2 cellular contexts compared by ENCODE assay signal in genomic region chr18:3595282-3596273, GRCh38.
TF ChIP-seq lines count a peak whose summit lies in the region.

No MANE protein-coding gene starts in this region.

TF ChIP-seq in GM23338, 12 proteins besides CTCF, POLR2A, EP300 and RAD21:
- TF ChIP-seq ZNF462 (CRISPR knock-in tag; IDR thresholded peaks at IDR 0.05) (no peak), EZH2 (IDR thresholded peaks at IDR 0.05; ENCODE audit: low read depth, unreplicated experiment) (no peak), ETS1 (IDR thresholded peaks at IDR 0.05) (no peak), ZNF114 (CRISPR knock-in tag; IDR thresholded peaks at IDR 0.05) (no peak), ZNF331 (CRISPR knock-in tag; IDR thresholded peaks at IDR 0.05; ENCODE audit: low read depth) (no peak), POLR2AphosphoS5 (IDR thresholded peaks at IDR 0.05; ENCODE audit: low read depth) (no peak), EZH2phosphoT487 (IDR thresholded peaks at IDR 0.05; ENCODE audit: unreplicated experiment) (no peak), JUNB (IDR thresholded peaks at IDR 0.05; ENCODE audit: unreplicated experiment) (no peak), NANOG (IDR thresholded peaks at IDR 0.05; ENCODE audit: borderline replicate concordance) (no peak), CREB1 (CRISPR knock-in tag; IDR thresholded peaks at IDR 0.05; ENCODE audit: low read depth) (no peak), STAT1 (IDR thresholded peaks at IDR 0.05; ENCODE audit: unreplicated experiment) (no peak), REST (IDR thresholded peaks at IDR 0.05; ENCODE audit: unreplicated experiment) (no peak)
TF ChIP-seq in GM23338: peak in this region for 0.

TF ChIP-seq in SK-N-SH, 30 proteins besides CTCF, POLR2A, EP300 and RAD21 (continued from another document):
- TF ChIP-seq PBX3 (IDR thresholded peaks at IDR 0.05) (0 out of 2 replicates have a peak, but pooled peaks have one; percentile 18), NRF1 (IDR thresholded peaks at IDR 0.05; ENCODE audit: low read depth, low read length) (no peak), GABPA (IDR thresholded peaks at IDR 0.05; ENCODE audit: low read depth) (no peak), RXRA (IDR thresholded peaks at IDR 0.05; ENCODE audit: borderline replicate concordance, low read depth) (peak; percentile 39; the same call in 1 of the 2 replicates), USF1 (IDR thresholded peaks at IDR 0.05; ENCODE audit: borderline replicate concordance, low read depth) (no peak), REST (IDR thresholded peaks at IDR 0.05; ENCODE audit: low read depth, low read length) (no peak), POLR2AphosphoS5 (IDR thresholded peaks at IDR 0.05; ENCODE audit: low read depth, low read length) (no peak; the same call in 1 of the 2 replicates), YY1 (IDR thresholded peaks at IDR 0.05; ENCODE audit: low read depth) (no peak), TAF1 (IDR thresholded peaks at IDR 0.05; ENCODE audit: borderline replicate concordance, low read depth, low read length) (no peak), RCOR1 (IDR thresholded peaks at IDR 0.05; ENCODE audit: low read length) (no peak), GATA2 (CRISPR knock-in tag; IDR thresholded peaks at IDR 0.05) (no peak), USF2 (IDR thresholded peaks at IDR 0.05; ENCODE audit: borderline replicate concordance, low read depth, low read length) (no peak), MXI1 (IDR thresholded peaks at IDR 0.05; ENCODE audit: low read depth, low read length) (no peak), NFIC (IDR thresholded peaks at IDR 0.05; ENCODE audit: borderline replicate concordance) (0 out of 2 replicates have a peak, but pooled peaks have one; percentile 27), FOSL2 (IDR thresholded peaks at IDR 0.05; ENCODE audit: borderline replicate concordance, low read depth) (peak; percentile 88), CHD2 (IDR thresholded peaks at IDR 0.05; ENCODE audit: low read length, partially characterized antibody) (no peak), FOXM1 (IDR thresholded peaks at IDR 0.05; ENCODE audit: low read depth) (no peak), TEAD4 (IDR thresholded peaks at IDR 0.05; ENCODE audit: borderline replicate concordance, insufficient read depth) (no peak), FOXJ3 (CRISPR knock-in tag; IDR thresholded peaks at IDR 0.05) (no peak), MAX (IDR thresholded peaks at IDR 0.05; ENCODE audit: low read depth) (no peak), TCF12 (IDR thresholded peaks at IDR 0.05) (peak; percentile 66), ELF1 (IDR thresholded peaks at IDR 0.05) (no peak), IRF3 (IDR thresholded peaks at IDR 0.05; ENCODE audit: low read depth, low read length) (no peak)
